ENCODE assay signal across 9 cellular contexts in genomic region chr4:1628892-1629703, GRCh38. TPM values are rescaled to one million over a fixed set of nuclear protein-coding genes. Genes with fewer than 3 reads are reported as not detected.
DNase-seq lines count a peak whose midpoint lies in the region; ATAC-seq and TF ChIP-seq lines count a peak whose summit lies in the region.
"Had no signal": no experiment of that assay in that cellular context is flagged by ENCODE, and none has a peak within 500 bp of the region (broad histone marks: within the 10 kb centered on the region; RNA-seq: fewer than 3 reads in every experiment).

No MANE protein-coding gene starts in this region.

- H3K4me1 Mint-ChIP-seq in activated naive CD4-positive, alpha-beta T cell treated with anti-CD3 and anti-CD28 coated beads, Interleukin-2, amount 10 ng/mL, durations not matched to agents 7 days and 5 days: no peaks in the 10 kb centered on the region
- H3K4me1 Mint-ChIP-seq: activated naive CD4-positive, alpha-beta T cell treated with anti-CD3 and anti-CD28 coated beads, Interleukin-2, amount 50 U/mL, for 24 hours had no signal

- ATAC-seq in SK-N-SH treated with all-trans-retinoic acid at 6 μM for 48 hours (peak; percentile 96), heart left ventricle (peak; percentile 53 to 84 (median 78)), HG02938 (IDR thresholded peaks at IDR 0.05; ENCODE audit: unreplicated experiment) (no peak)

- intact Hi-C loops in heart left ventricle (cut with DNase I): loop anchor here in 9 of 10 donors (1.0 to 10.0 kb wide), 5 partner anchors 84 to 494 kb away; no protein-coding TSS in a partner anchor

- no peaks in the 10 kb centered on the region for H3K36me3 ChIP-seq in heart left ventricle

- DNase-seq in DMS53 treated with DMSO at 0.1 percent for 48 hours (lab: John Stamatoyannopoulos, UW; ENCODE audit: unreplicated experiment): peak; percentile 38
- peak; percentile 2 for DNase-seq in HS-5 (ENCODE audit: low read depth)
- DNase-seq in activated naive CD4-positive, alpha-beta T cell treated with anti-CD3 and anti-CD28 coated beads, Interleukin-2, amount 10 ng/mL, durations not matched to agents 7 days and 5 days: peak; percentile 74
- DNase-seq in heart left ventricle: peak; percentile 46 to 82 (median 63)
- DNase-seq in retinal pigment epithelial cell (ENCODE audit: low read depth): no peak
- no peak for DNase-seq in pons (ENCODE audit: low spot score)

- no peaks in the 10 kb centered on the region for H3K36me3 Mint-ChIP-seq in activated naive CD4-positive, alpha-beta T cell treated with anti-CD3 and anti-CD28 coated beads, Interleukin-2, amount 10 ng/mL, durations not matched to agents 7 days and 5 days
- H3K36me3 Mint-ChIP-seq: activated naive CD4-positive, alpha-beta T cell treated with anti-CD3 and anti-CD28 coated beads, Interleukin-2, amount 50 U/mL, for 24 hours had no signal

- no peak overlapping the region for H3K4me3 ChIP-seq in heart left ventricle
- no peak overlapping the region for H3K4me3 ChIP-seq in retinal pigment epithelial cell (ENCODE audit: low read length)

- H3K27me3 Mint-ChIP-seq in activated naive CD4-positive, alpha-beta T cell treated with anti-CD3 and anti-CD28 coated beads, Interleukin-2, amount 10 ng/mL, durations not matched to agents 7 days and 5 days: peaks cover 10% of the 10 kb centered on the region
- H3K27me3 Mint-ChIP-seq: activated naive CD4-positive, alpha-beta T cell treated with anti-CD3 and anti-CD28 coated beads, Interleukin-2, amount 50 U/mL, for 24 hours had no signal

- TF ChIP-seq CTCF in heart left ventricle (IDR thresholded peaks at IDR 0.05) (peak; percentile 88 to 99 (median 97)), retinal pigment epithelial cell (conservative IDR thresholded peaks at IDR 0.05; ENCODE audit: low read depth, low read length) (peak; percentile 98)

- peaks cover 0 to 10% (median 0%) of the 10 kb centered on the region in 12 donors for H3K4me1 ChIP-seq in heart left ventricle

- no peak for TF ChIP-seq POLR2A in heart left ventricle (IDR thresholded peaks at IDR 0.05)

- H3K9me3 Mint-ChIP-seq in activated naive CD4-positive, alpha-beta T cell treated with anti-CD3 and anti-CD28 coated beads, Interleukin-2, amount 10 ng/mL, durations not matched to agents 7 days and 5 days: peaks cover 3% of the 10 kb centered on the region
- H3K9me3 Mint-ChIP-seq: activated naive CD4-positive, alpha-beta T cell treated with anti-CD3 and anti-CD28 coated beads, Interleukin-2, amount 50 U/mL, for 24 hours had no signal

- no peaks in the 10 kb centered on the region for H3K9me3 ChIP-seq in heart left ventricle

- no peak overlapping the region for H3K4me3 Mint-ChIP-seq in activated naive CD4-positive, alpha-beta T cell treated with anti-CD3 and anti-CD28 coated beads, Interleukin-2, amount 10 ng/mL, durations not matched to agents 7 days and 5 days
- H3K4me3 Mint-ChIP-seq: activated naive CD4-positive, alpha-beta T cell treated with anti-CD3 and anti-CD28 coated beads, Interleukin-2, amount 50 U/mL, for 24 hours had no signal

- 40 to 48% (median 44%) methylated on average over 12 to 25 of the region's 25 CpGs for WGBS in heart left ventricle, 4 donors

- no peaks in the 10 kb centered on the region for H3K27me3 ChIP-seq in heart left ventricle

- H3K27ac Mint-ChIP-seq in activated naive CD4-positive, alpha-beta T cell treated with anti-CD3 and anti-CD28 coated beads, Interleukin-2, amount 10 ng/mL, durations not matched to agents 7 days and 5 days: no peak overlapping the region
- H3K27ac Mint-ChIP-seq: activated naive CD4-positive, alpha-beta T cell treated with anti-CD3 and anti-CD28 coated beads, Interleukin-2, amount 50 U/mL, for 24 hours had no signal

- CTCF ChIA-PET in activated naive CD4-positive, alpha-beta T cell treated with anti-CD3 and anti-CD28 coated beads, Interleukin-2, amount 10 ng/mL, durations not matched to agents 7 days and 5 days (lab: Charles Lee): interaction anchor here (0.6 to 1.7 kb wide), 7 partner anchors 10 to 738 kb away, joined by 3 to 9 read pairs (median 3); no protein-coding TSS in a partner anchor

- no peak overlapping the region for H3K27ac ChIP-seq in heart left ventricle

TF ChIP-seq in SK-N-SH treated with all-trans-retinoic acid at 6 μM for 48 hours, 23 proteins besides CTCF, POLR2A, EP300 and RAD21:
- TF ChIP-seq ISL1 (CRISPR knock-in tag; IDR thresholded peaks at IDR 0.05) (no peak), PPARA (CRISPR knock-in tag; IDR thresholded peaks at IDR 0.05; ENCODE audit: borderline replicate concordance) (no peak), ARNTL (CRISPR knock-in tag; IDR thresholded peaks at IDR 0.05; ENCODE audit: borderline replicate concordance, low read depth) (no peak), ZNF70 (CRISPR knock-in tag; IDR thresholded peaks at IDR 0.05) (no peak)

RNA-seq across cellular contexts. Expression of gene FAM53A, which starts 55.0 kb away (rescaled TPM):
- total RNA-seq in heart left ventricle: 1 to 10 TPM in 4 of 9 donors, under 1 TPM in 5; 0.42 to 2.3 (median 0.99) TPM
- 1 to 10 TPM in 1 of 2 donors, under 1 TPM in 1; 0.88 to 1.4 TPM for polyA plus RNA-seq in heart left ventricle

Comparison
In these comparisons a context has a peak if more than half of its experiments do, and no peak if none do; other contexts are left out.
1. DNase-seq: peak in DMS53 treated with DMSO at 0.1 percent for 48 hours (single experiment), HS-5 (single experiment), activated naive CD4-positive, alpha-beta T cell treated with anti-CD3 and anti-CD28 coated beads, Interleukin-2, amount 10 ng/mL, durations not matched to agents 7 days and 5 days (single experiment) and heart left ventricle (5 of 5); none in retinal pigment epithelial cell (single experiment) and pons (single experiment).